Comparison of ENCODE assay signal across 16 cellular contexts in genomic region chr1:44620072-44620471, GRCh38. TPM values are rescaled to one million over a fixed set of nuclear protein-coding genes. Genes with fewer than 3 reads are reported as not detected.
DNase-seq lines count a peak whose midpoint lies in the region; ATAC-seq and TF ChIP-seq lines count a peak whose summit lies in the region.
"Had no signal": no experiment of that assay in that cellular context is flagged by ENCODE, and none has a peak within 500 bp of the region (broad histone marks: within the 10 kb centered on the region; RNA-seq: fewer than 3 reads in every experiment).

No MANE protein-coding gene starts in this region.

- no peaks in the 10 kb centered on the region for H3K9me3 Mint-ChIP-seq in stimulated activated memory B cell treated with anti-CD40 and anti-IgM and Interleukin-4, amounts not matched to agents 10 μg/mL and 1 μg/mL and 100 μg/mL, for 72 hours

- H3K4me3 ChIP-seq in SJCRH30, result no peak overlapping the region
- no peak overlapping the region for H3K4me3 ChIP-seq in osteoblast (ENCODE audit: insufficient read depth, low read length)
- H3K4me3 ChIP-seq: PC-9 had no signal

- H3K27me3 ChIP-seq in SJCRH30 (peaks cover 5% of the 10 kb centered on the region; the same call in 1 of the 2 replicates), osteoblast (ENCODE audit: insufficient read depth, low read length) (no peaks in the 10 kb centered on the region)

- H3K4me1 Mint-ChIP-seq in stimulated activated memory B cell treated with anti-CD40 and anti-IgM and Interleukin-4, amounts not matched to agents 10 μg/mL and 1 μg/mL and 100 μg/mL, for 72 hours, result no peaks in the 10 kb centered on the region

- no peak for TF ChIP-seq EP300 in Ishikawa (IDR thresholded peaks at IDR 0.05; ENCODE audit: borderline replicate concordance)

- H3K4me3 Mint-ChIP-seq in stimulated activated memory B cell treated with anti-CD40 and anti-IgM and Interleukin-4, amounts not matched to agents 10 μg/mL and 1 μg/mL and 100 μg/mL, for 72 hours, result no peak overlapping the region

- TF ChIP-seq CTCF in osteoblast (IDR thresholded peaks at IDR 0.05; ENCODE audit: extremely low read depth, low read depth, low read length), result no peak

- H3K27me3 Mint-ChIP-seq in stimulated activated memory B cell treated with anti-CD40 and anti-IgM and Interleukin-4, amounts not matched to agents 10 μg/mL and 1 μg/mL and 100 μg/mL, for 72 hours, result peaks cover 17% of the 10 kb centered on the region

- H4K20me1 ChIP-seq in osteoblast (ENCODE audit: insufficient read depth, low read length), result no peaks in the 10 kb centered on the region

- H3K27ac ChIP-seq in SJCRH30, result no peak overlapping the region
- H3K27ac ChIP-seq in osteoblast (ENCODE audit: low read depth, low read length), result peak overlapping the region; percentile 39
- H3K27ac ChIP-seq: C4-2B, PC-9 had no signal

- H2AFZ ChIP-seq in osteoblast (ENCODE audit: low read length), result peak overlapping the region; percentile 61
- H2AFZ ChIP-seq: PC-9 had no signal

- H3K79me2 ChIP-seq in osteoblast (ENCODE audit: insufficient read depth, low read length), result no peaks in the 10 kb centered on the region

- H3K9me3 ChIP-seq in SJCRH30 (replicated peaks) (no peaks in the 10 kb centered on the region), osteoblast (ENCODE audit: low read depth, low read length) (no peaks in the 10 kb centered on the region)

- no peak for ATAC-seq in stimulated activated memory B cell treated with anti-CD40 and anti-IgM and Interleukin-4, amounts not matched to agents 10 μg/mL and 1 μg/mL and 100 μg/mL, for 72 hours

- H3K27ac Mint-ChIP-seq in stimulated activated memory B cell treated with anti-CD40 and anti-IgM and Interleukin-4, amounts not matched to agents 10 μg/mL and 1 μg/mL and 100 μg/mL, for 72 hours, result no peak overlapping the region

- DNase-seq in EH (ENCODE audit: low read depth) (peak; percentile 42), SJCRH30 (peak; percentile 46 to 72), osteoblast (ENCODE audit: insufficient read length, low spot score, missing footprints) (peak; percentile 83), NCI-H2081 (lab: John Stamatoyannopoulos, UW) (no peak), cerebellar cortex (ENCODE audit: low spot score) (no peak)
- DNase-seq: DMS 273 treated with DMSO at 0.1 percent for 48 hours, KG1, NCI-H1048, NCI-H2107, NCI-H345, NCI-H526, PC-9 had no signal

- TF ChIP-seq RAD21 in Ishikawa (IDR thresholded peaks at IDR 0.05; ENCODE audit: low read depth), result no peak

- no peaks in the 10 kb centered on the region for H3K36me3 Mint-ChIP-seq in stimulated activated memory B cell treated with anti-CD40 and anti-IgM and Interleukin-4, amounts not matched to agents 10 μg/mL and 1 μg/mL and 100 μg/mL, for 72 hours

- H3K36me3 ChIP-seq in SJCRH30 (no peaks in the 10 kb centered on the region), osteoblast (ENCODE audit: insufficient read depth, low read length) (no peaks in the 10 kb centered on the region)

- peaks cover 15% of the 10 kb centered on the region for H3K4me1 ChIP-seq in SJCRH30
- peaks cover 47% of the 10 kb centered on the region for H3K4me1 ChIP-seq in osteoblast (ENCODE audit: insufficient read depth, low read length)

- H3K4me2 ChIP-seq in osteoblast (ENCODE audit: insufficient read depth, low read length), result peak overlapping the region; percentile 49
- H3K4me2 ChIP-seq: PC-9 had no signal

TF ChIP-seq in Ishikawa, 13 proteins besides CTCF, POLR2A, EP300 and RAD21:
- TF ChIP-seq TAF1 (IDR thresholded peaks at IDR 0.05; ENCODE audit: low read depth), result no peak
- TF ChIP-seq TCF12 (IDR thresholded peaks at IDR 0.05; ENCODE audit: low read depth), result no peak
- no peak for TF ChIP-seq MAX (IDR thresholded peaks at IDR 0.05)
- no peak for TF ChIP-seq FOXM1 (IDR thresholded peaks at IDR 0.05; ENCODE audit: borderline replicate concordance, low read depth)
- TF ChIP-seq YY1 (IDR thresholded peaks at IDR 0.05; ENCODE audit: low read depth), result no peak
- TF ChIP-seq EGR1 (IDR thresholded peaks at IDR 0.05), result no peak
- TF ChIP-seq NFIC (IDR thresholded peaks at IDR 0.05), result peak; percentile 68

RNA-seq across cellular contexts. Expression of gene TMEM53, which starts 54.2 kb away (rescaled TPM):
- 1.6 and 2.3 TPM in 2 replicates for total RNA-seq in SJCRH30 (2014; rRNA removed; shearing (Covaris generic))
- 6.9 and 7.7 TPM in 2 replicates for total RNA-seq in osteoblast

RNA-seq across cellular contexts. Expression of gene ARMH1, which starts 54.4 kb away (rescaled TPM):
- not detected in 2 replicates for total RNA-seq in SJCRH30 (2014; rRNA removed; shearing (Covaris generic))
- total RNA-seq in osteoblast, result 3.2 and 4.3 TPM in 2 replicates
- total RNA-seq: Daoy had no signal

Comparison
In these comparisons a context has a peak if more than half of its experiments do, and no peak if none do; other contexts are left out.
1. DNase-seq: peak in EH (single experiment), SJCRH30 (2 of 2) and osteoblast (single experiment); none in NCI-H2081 (0 of 2) and cerebellar cortex (single experiment).